Comparison of ENCODE assay signal across 8 cellular contexts in the genomic region with DNA sequence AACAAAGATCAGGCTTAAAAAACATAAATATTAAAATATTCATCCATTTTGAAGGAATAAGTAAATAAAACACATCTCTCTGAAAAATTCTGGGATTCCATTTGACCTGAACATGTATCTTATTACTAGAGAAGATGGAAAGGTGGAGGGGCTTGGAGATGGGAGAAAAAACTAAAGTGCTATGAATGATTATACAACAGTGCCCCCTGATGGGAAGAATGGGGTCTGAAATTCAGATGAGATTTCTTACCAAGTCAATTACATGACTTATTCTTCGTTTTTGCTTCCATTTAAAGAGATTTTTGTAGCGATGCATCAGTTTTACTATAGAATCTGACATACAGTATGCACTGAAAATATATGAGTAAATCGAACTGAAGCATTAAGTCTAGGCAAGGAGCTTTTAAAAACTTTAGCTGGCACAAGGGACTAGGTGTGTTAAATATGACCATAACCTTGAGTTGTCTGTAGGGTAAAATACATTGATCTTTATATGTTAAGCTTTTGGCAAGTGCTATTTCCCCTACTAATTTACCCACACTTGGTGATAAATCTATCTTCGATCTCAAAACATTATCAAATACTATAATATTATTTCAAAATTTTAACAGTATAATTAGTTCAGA.
A peak's percentile ranks its signal among the peaks of the same experiment; 100 is the strongest.
DNase-seq lines count a peak whose midpoint lies in the region; ATAC-seq and TF ChIP-seq lines count a peak whose summit lies in the region.

No MANE protein-coding gene starts in this region.

- no peaks in the 10 kb centered on the region for H3K4me1 ChIP-seq in right atrium auricular region

- no peaks in the 10 kb centered on the region for H3K36me3 ChIP-seq in right atrium auricular region

- no peak for ATAC-seq in HG03175 (IDR thresholded peaks at IDR 0.05; ENCODE audit: unreplicated experiment)
- ATAC-seq in HG03045 (IDR thresholded peaks at IDR 0.05; ENCODE audit: unreplicated experiment) = no peak

- no peaks in the 10 kb centered on the region for H3K9me3 ChIP-seq in right atrium auricular region

- TF ChIP-seq CTCF in GM20000 (IDR thresholded peaks at IDR 0.05; ENCODE audit: extremely low read depth, missing control alignments) (no peak), right atrium auricular region (IDR thresholded peaks at IDR 0.05) (peak in 1 of 2 donors; percentile 56)

- no peak overlapping the region for H3K27ac ChIP-seq in right atrium auricular region

- DNase-seq in A172 (ENCODE audit: low spot score) (peak; percentile 22), GM20000 (ENCODE audit: low spot score) (peak; percentile 18), NCI-H446 (lab: John Stamatoyannopoulos, UW) (peak; percentile 15 to 68), brain pericyte (ENCODE audit: low read depth, low spot score) (peak; percentile 24), middle frontal gyrus (ENCODE audit: extremely low spot score, low spot score) (peak; percentile 25), right atrium auricular region (ENCODE audit: low spot score) (no peak)

- no peak overlapping the region for H3K4me3 ChIP-seq in right atrium auricular region

- H3K27me3 ChIP-seq in right atrium auricular region = no peaks in the 10 kb centered on the region
